19 cellular contexts compared by ENCODE assay signal in genomic region chr2:128610496-128610895, GRCh38.
DNase-seq lines count a peak whose midpoint lies in the region; ATAC-seq, FAIRE-seq and TF ChIP-seq lines count a peak whose summit lies in the region.
"Had no signal": no experiment of that assay in that cellular context is flagged by ENCODE, and none has a peak within 500 bp of the region (broad histone marks: within the 10 kb centered on the region; RNA-seq: fewer than 3 reads in every experiment).

No MANE protein-coding gene starts in this region.

- intact Hi-C loops in right lobe of liver (cut with DNase I): no loop called here
- intact Hi-C loops in HepG2 (cut with micrococcal nuclease; ENCODE audit: unreplicated experiment): loop anchor here (5.0 kb wide), 1 partner anchor 288 kb away; no protein-coding TSS in a partner anchor
- intact Hi-C loops in spleen (cut with DNase I; ENCODE audit: low total_unique reads): no loop called here

- in situ Hi-C loops in HepG2 (cut with HindIII; ENCODE audit: extremely low pct_ligation_motif_present, low pct_unique_long_range_greater_than_20kb): no loop called here

- 87% methylated on average over 9 of the region's 9 CpGs for WGBS in right lobe of liver (ENCODE audit: insufficient coverage, low coverage, low lambda C conversion rate, missing lambda C conversion rate)
- 27% methylated on average over 9 of the region's 9 CpGs for WGBS in HepG2 (ENCODE audit: low lambda C conversion rate)
- 93 to 97% (median 95%) methylated on average over 9 of the region's 9 CpGs for WGBS in spleen, 5 donors

- POLR2A ChIA-PET in HepG2 (lab: Yijun Ruan, JAX): no interaction called here

- no peak for FAIRE-seq in HepG2 (lab: Jason Lieb, UNC)
- FAIRE-seq: D721Med, G401.6, GM12891, GM18507 had no signal

- no peak for TF ChIP-seq CTCF in right lobe of liver (IDR thresholded peaks at IDR 0.05)
- no peak for TF ChIP-seq CTCF in HepG2 (CRISPR knock-in tag; IDR thresholded peaks at IDR 0.05)
- TF ChIP-seq CTCF in osteoblast (IDR thresholded peaks at IDR 0.05; ENCODE audit: extremely low read depth, low read depth, low read length): no peak
- no peak for TF ChIP-seq CTCF in spleen (IDR thresholded peaks at IDR 0.05 in 8 of 11, conservative IDR thresholded peaks at IDR 0.05 in 3 of 11)

- no peak overlapping the region for H2AFZ ChIP-seq in HepG2 (ENCODE audit: low read length)
- H2AFZ ChIP-seq in osteoblast (ENCODE audit: low read length): no peak overlapping the region

- ATAC-seq in right lobe of liver: no peak
- ATAC-seq in HepG2: no peak
- ATAC-seq in GM18867 (IDR thresholded peaks at IDR 0.05; ENCODE audit: unreplicated experiment): no peak
- ATAC-seq: HCT116 had no signal

- H3K4me1 ChIP-seq in right lobe of liver (no peaks in the 10 kb centered on the region), HepG2 (ENCODE audit: insufficient read depth, low read length) (no peaks in the 10 kb centered on the region), osteoblast (ENCODE audit: insufficient read depth, low read length) (no peaks in the 10 kb centered on the region), spleen (no peaks in the 10 kb centered on the region)
- H3K4me1 ChIP-seq: Caco-2 had no signal

- no peaks in the 10 kb centered on the region for H3K27me3 ChIP-seq in right lobe of liver
- peaks cover 6 to 48% of the 10 kb centered on the region in 2 experiments for H3K27me3 ChIP-seq in HepG2 (ENCODE audit: control insufficient read depth in 1 of 2, insufficient read depth in 2 of 2, low read length in 2 of 2)
- no peaks in the 10 kb centered on the region for H3K27me3 ChIP-seq in osteoblast (ENCODE audit: insufficient read depth, low read length)
- peaks cover 0 to 9% (median 0%) of the 10 kb centered on the region in 7 donors for H3K27me3 ChIP-seq in spleen (replicated peaks in 1 of 7)
- H3K27me3 ChIP-seq: BLaER1 treated with 17β-estradiol and CSF1 and Interleukin-3, amounts not matched to agents 10 nM and 100 nM had no signal

- no peak overlapping the region for H3K9ac ChIP-seq in HepG2 (ENCODE audit: insufficient read depth, low read depth, low read length)
- H3K9ac ChIP-seq: BLaER1 treated with 17β-estradiol and CSF1 and Interleukin-3, amounts not matched to agents 10 nM and 100 nM had no signal

- no TSS peak for BruUV-seq in HepG2 (replicated peaks; lab: Mats Ljungman, UMichigan)

- DNase-seq in right lobe of liver: peak in 2 of 3 donors; percentile 11 to 26
- DNase-seq in HepG2 (ENCODE audit: low spot score): no peak
- DNase-seq in osteoblast (ENCODE audit: insufficient read length, low spot score, missing footprints): peak; percentile 56
- DNase-seq in spleen: peak; percentile 28
- no peak for DNase-seq in NCI-H510A (lab: John Stamatoyannopoulos, UW)
- DNase-seq: Caco-2; CD4-positive, alpha-beta T cell; GOT3; H7; HFFc6; IMR-90 had no signal

- no peaks in the 10 kb centered on the region for H3K9me3 ChIP-seq in right lobe of liver
- no peaks in the 10 kb centered on the region for H3K9me3 ChIP-seq in HepG2 (ENCODE audit: low read length)
- no peaks in the 10 kb centered on the region for H3K9me3 ChIP-seq in osteoblast (ENCODE audit: low read depth, low read length)
- H3K9me3 ChIP-seq in spleen: no peaks in the 10 kb centered on the region
- H3K9me3 ChIP-seq: Caco-2 had no signal

- H4K20me1 ChIP-seq in HepG2 (ENCODE audit: insufficient read depth, low read length) (no peaks in the 10 kb centered on the region), osteoblast (ENCODE audit: insufficient read depth, low read length) (no peaks in the 10 kb centered on the region)
- H4K20me1 ChIP-seq: BLaER1 treated with 17β-estradiol and CSF1 and Interleukin-3, amounts not matched to agents 10 nM and 100 nM had no signal

- TF ChIP-seq EP300 in HepG2 (IDR thresholded peaks at IDR 0.05; ENCODE audit: low read depth in 2 of 2, low read length in 2 of 2) (no peak), HepG2 (CRISPR knock-in tag; IDR thresholded peaks at IDR 0.05; ENCODE audit: borderline replicate concordance) (no peak)

- no peak for TF ChIP-seq RAD21 in HepG2 (CRISPR knock-in tag; IDR thresholded peaks at IDR 0.05)

- H3K4me2 ChIP-seq in HepG2 (ENCODE audit: low read depth, low read length): no peak overlapping the region
- no peak overlapping the region for H3K4me2 ChIP-seq in osteoblast (ENCODE audit: insufficient read depth, low read length)
- H3K4me2 ChIP-seq: BLaER1 treated with 17β-estradiol and CSF1 and Interleukin-3, amounts not matched to agents 10 nM and 100 nM had no signal

- no peaks in the 10 kb centered on the region for H3K36me3 ChIP-seq in right lobe of liver
- H3K36me3 ChIP-seq in HepG2 (replicated peaks in 1 of 2; ENCODE audit: control insufficient read depth in 1 of 2, insufficient read depth in 2 of 2, low read length in 2 of 2): no peaks in the 10 kb centered on the region
- H3K36me3 ChIP-seq in osteoblast (ENCODE audit: insufficient read depth, low read length): no peaks in the 10 kb centered on the region
- H3K36me3 ChIP-seq in spleen: no peaks in the 10 kb centered on the region
- H3K36me3 ChIP-seq: BLaER1 treated with 17β-estradiol and CSF1 and Interleukin-3, amounts not matched to agents 10 nM and 100 nM had no signal

- H3K4me3 ChIP-seq in right lobe of liver: no peak overlapping the region
- H3K4me3 ChIP-seq in HepG2 (replicated peaks in 1 of 3; ENCODE audit: insufficient read depth in 1 of 3, low read depth in 2 of 3, low read length in 3 of 3): no peak overlapping the region
- no peak overlapping the region for H3K4me3 ChIP-seq in osteoblast (ENCODE audit: insufficient read depth, low read length)
- no peak overlapping the region for H3K4me3 ChIP-seq in spleen
- H3K4me3 ChIP-seq: BLaER1 treated with 17β-estradiol and CSF1 and Interleukin-3, amounts not matched to agents 10 nM and 100 nM had no signal

- CTCF ChIA-PET in HepG2 (lab: Yijun Ruan, JAX; ENCODE audit: low intra/inter-chr PET ratio, low total read pairs): no interaction called here

- H3K79me2 ChIP-seq in HepG2 (ENCODE audit: insufficient read depth, low read length) (no peaks in the 10 kb centered on the region), osteoblast (ENCODE audit: insufficient read depth, low read length) (no peaks in the 10 kb centered on the region)

- TF ChIP-seq POLR2A in right lobe of liver (IDR thresholded peaks at IDR 0.05): no peak
- TF ChIP-seq POLR2A in HepG2 (IDR thresholded peaks at IDR 0.05; ENCODE audit: insufficient read depth in 1 of 2, low read depth in 2 of 2, low read length in 2 of 2): no peak
- TF ChIP-seq POLR2A in spleen (IDR thresholded peaks at IDR 0.05): no peak

- H3K27ac ChIP-seq in right lobe of liver (no peak overlapping the region), HepG2 (ENCODE audit: extremely low read length, insufficient read depth, low read length) (no peak overlapping the region), osteoblast (ENCODE audit: low read depth, low read length) (no peak overlapping the region), spleen (no peak overlapping the region)
- H3K27ac ChIP-seq: BLaER1 treated with 17β-estradiol and CSF1 and Interleukin-3, amounts not matched to agents 10 nM and 100 nM; HL-60 had no signal

TF ChIP-seq in HepG2, 621 proteins besides CTCF, POLR2A, EP300 and RAD21 (continues in another document):
- TF ChIP-seq ZNF781 (CRISPR knock-in tag; IDR thresholded peaks at IDR 0.05; ENCODE audit: borderline replicate concordance, not compliant biosample characterization) (no peak), ONECUT2 (CRISPR knock-in tag; IDR thresholded peaks at IDR 0.05) (no peak), ZFP36 (IDR thresholded peaks at IDR 0.05; ENCODE audit: borderline replicate concordance, low read depth, low read length, partially characterized antibody) (no peak), ZNF530 (CRISPR knock-in tag; IDR thresholded peaks at IDR 0.05; ENCODE audit: low read depth) (no peak), ZNF24 (IDR thresholded peaks at IDR 0.05) (no peak), SP140L (CRISPR knock-in tag; IDR thresholded peaks at IDR 0.05; ENCODE audit: borderline replicate concordance) (no peak), ZFYVE20 (CRISPR knock-in tag; IDR thresholded peaks at IDR 0.05; ENCODE audit: borderline replicate concordance, low read depth) (no peak), ZNF576 (CRISPR knock-in tag; IDR thresholded peaks at IDR 0.05) (no peak), XRCC5 (optimal IDR thresholded peaks at IDR 0.05; ENCODE audit: low read length) (no peak), ZFP91 (CRISPR knock-in tag; IDR thresholded peaks at IDR 0.05; ENCODE audit: borderline replicate concordance) (no peak), E2F2 (CRISPR knock-in tag; IDR thresholded peaks at IDR 0.05; ENCODE audit: borderline replicate concordance) (no peak), TCF12 (IDR thresholded peaks at IDR 0.05) (no peak), TCF12 (CRISPR knock-in tag; IDR thresholded peaks at IDR 0.05) (no peak)

Comparison
In these comparisons a context has a peak if more than half of its experiments do, and no peak if none do; other contexts are left out.
1. DNase-seq: peak in right lobe of liver (2 of 3), osteoblast (single experiment) and spleen (single experiment); none in HepG2 (single experiment) and NCI-H510A (single experiment).